ENCODE assay signal across 27 cellular contexts in the genomic region with DNA sequence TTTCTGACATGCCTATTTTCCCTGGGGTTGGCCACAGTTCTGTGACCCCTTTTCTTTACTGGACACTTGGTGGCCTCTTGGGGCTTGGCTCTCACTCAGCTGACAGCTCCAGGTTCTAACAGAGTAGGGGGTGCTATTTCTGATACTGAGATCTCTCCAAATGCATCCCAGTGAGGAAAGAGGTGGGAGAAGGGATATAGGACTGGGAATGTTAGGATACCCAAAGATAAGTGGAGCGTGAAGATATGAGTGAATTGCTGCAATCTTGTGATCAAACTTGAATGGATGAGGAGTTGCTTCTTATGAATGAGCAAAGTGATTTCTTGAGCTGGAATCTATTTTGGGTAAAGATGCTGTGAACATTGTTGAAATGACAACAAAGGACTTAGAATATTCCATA.
"Had no signal": no experiment of that assay in that cellular context is flagged by ENCODE, and none has a peak within 500 bp of the region (broad histone marks: within the 10 kb centered on the region; RNA-seq: fewer than 3 reads in every experiment).

No MANE protein-coding gene starts in this region.

- H3K27ac Mint-ChIP-seq: dendritic cell treated with granulocyte-macrophage colony-stimulating factor and Interleukin-4, amounts not matched to agents 40 ng/mL and 50 ng/mL, for 4 days; effector memory CD8-positive, alpha-beta T cell; endodermal cell; immature natural killer cell; mesothelial cell of epicardium had no signal

- H3K4me1 ChIP-seq: colonic mucosa, esophagus squamous epithelium, heart right ventricle, left lung, lower lobe of right lung had no signal

- H3K27ac ChIP-seq: colonic mucosa, epithelial cell of prostate, esophagus squamous epithelium, heart right ventricle, left lung, lower lobe of right lung had no signal

- H3K27me3 ChIP-seq: colonic mucosa, esophagus squamous epithelium, gastrocnemius medialis had no signal

- ATAC-seq: effector memory CD8-positive, alpha-beta T cell; esophagus mucosa; gastrocnemius medialis; heart right ventricle; left cardiac atrium; left lung; left ventricle myocardium superior; lower lobe of right lung; mucosa of descending colon had no signal

- H3K4me1 Mint-ChIP-seq: endodermal cell, immature natural killer cell, mesothelial cell of epicardium had no signal

- DNase-seq: colonic mucosa; cortex of kidney; effector CD8-positive, alpha-beta T cell; effector memory CD8-positive, alpha-beta T cell; endodermal cell; erythroblast; esophagus squamous epithelium; foreskin fibroblast; foreskin melanocyte; gastrocnemius medialis; glutamatergic neuron; head of caudate nucleus; heart right ventricle; hypothalamus; immature natural killer cell; islet precursor cell; left cardiac atrium; left lung; left ventricle myocardium superior; lower lobe of right lung; mesenchymal stem cell; mucosa of descending colon had no signal

- H3K27me3 Mint-ChIP-seq: effector memory CD8-positive, alpha-beta T cell had no signal

- H3K36me3 ChIP-seq: colonic mucosa, esophagus squamous epithelium, gastrocnemius medialis, heart right ventricle, left lung, lower lobe of right lung had no signal

- H3K36me3 Mint-ChIP-seq: immature natural killer cell, mesothelial cell of epicardium had no signal

- H3K9me3 Mint-ChIP-seq: dendritic cell treated with granulocyte-macrophage colony-stimulating factor and Interleukin-4, amounts not matched to agents 40 ng/mL and 50 ng/mL, for 4 days; effector memory CD8-positive, alpha-beta T cell; endodermal cell; immature natural killer cell; mesothelial cell of epicardium had no signal

- FAIRE-seq: endometrium had no signal

- H3K4me3 ChIP-seq: colonic mucosa, esophagus squamous epithelium, gastrocnemius medialis, heart right ventricle, left lung, lower lobe of right lung, mucosa of descending colon had no signal

- H3K4me3 Mint-ChIP-seq: dendritic cell treated with granulocyte-macrophage colony-stimulating factor and Interleukin-4, amounts not matched to agents 40 ng/mL and 50 ng/mL, for 4 days; effector memory CD8-positive, alpha-beta T cell; endodermal cell; immature natural killer cell; mesothelial cell of epicardium had no signal

- H3K9me3 ChIP-seq: colonic mucosa, esophagus squamous epithelium, gastrocnemius medialis, heart right ventricle, left lung, lower lobe of right lung, mucosa of descending colon had no signal
